Comparison of ENCODE assay signal across 36 cellular contexts in genomic region chr12:38926501-38926900, GRCh38. TPM values are rescaled to one million over a fixed set of nuclear protein-coding genes. Genes with fewer than 3 reads are reported as not detected.
"Had no signal": no experiment of that assay in that cellular context is flagged by ENCODE, and none has a peak within 500 bp of the region (broad histone marks: within the 10 kb centered on the region; RNA-seq: fewer than 3 reads in every experiment).

No MANE protein-coding gene starts in this region.

- H3K36me3 ChIP-seq: MG63 had no signal

- H3K4me3 ChIP-seq: MG63 had no signal

- H3K9me3 ChIP-seq: MG63 had no signal

- H3K27ac ChIP-seq: KMS-11 had no signal

- H3K4me2 ChIP-seq: KMS-11 had no signal

- DNase-seq: Karpas-422, Kasumi-1, KG1, MG63, MM.1S, MV-4-11, NCI-H1048, NCI-H1092, NCI-H1092 treated with DMSO at 0.1 percent for 48 hours, NCI-H1105, NCI-H1105 treated with DMSO at 0.1 percent for 48 hours, NCI-H1417, NCI-H1417 treated with DMSO at 0.1 percent for 48 hours, NCI-H1436, NCI-H1436 treated with DMSO at 0.1 percent for 48 hours, NCI-H146, NCI-H1694, NCI-H1694 treated with DMSO at 0.1 percent for 48 hours, NCI-H187, NCI-H187 treated with DMSO at 0.1 percent for 48 hours, NCI-H1930, NCI-H2029, NCI-H2029 treated with DMSO at 0.1 percent for 48 hours, NCI-H2081, NCI-H2081 treated with DMSO at 0.1 percent for 48 hours, NCI-H2107, NCI-H2171, NCI-H2171 treated with DMSO at 0.1 percent for 48 hours, NCI-H2227 treated with DMSO at 0.1 percent for 48 hours, NCI-H226, NCI-H345, NCI-H446, NCI-H446 treated with DMSO at 0.1 percent for 48 hours, NCI-H510A had no signal

- H3K9ac ChIP-seq: KMS-11 had no signal

- H3K27me3 ChIP-seq: MG63 had no signal

RNA-seq across cellular contexts. Expression of gene CPNE8, which starts 21.1 kb away (rescaled TPM):
- total RNA-seq: LHCN-M2 had no signal
